ENCODE assay signal across 27 cellular contexts in genomic region chr1:245520611-245521010, GRCh38.
"Had no signal": no experiment of that assay in that cellular context is flagged by ENCODE, and none has a peak within 500 bp of the region (broad histone marks: within the 10 kb centered on the region; RNA-seq: fewer than 3 reads in every experiment).

No MANE protein-coding gene starts in this region.

- H3K27me3 ChIP-seq: adrenal gland, body of pancreas, breast epithelium, SJCRH30 had no signal

- H3K27ac Mint-ChIP-seq: activated CD4-positive, alpha-beta T cell treated with anti-CD3 and anti-CD28 coated beads, Interleukin-2, amount 10 ng/mL, durations not matched to agents 24 days and 14 days; activated CD8-positive, alpha-beta T cell treated with anti-CD3 and anti-CD28 coated beads for 36 hours; activated naive CD4-positive, alpha-beta T cell treated with anti-CD3 and anti-CD28 coated beads for 36 hours; activated naive CD4-positive, alpha-beta T cell treated with anti-CD3 and anti-CD28 coated beads, Interleukin-2, amount 50 U/mL, for 72 hours; activated T-helper 2 cell treated with anti-CD3 and anti-CD28 coated beads, Interferon-gamma antibody, Interleukin-2, Interleukin-4, amounts not matched to agents 10 μg/mL and 5 μg/mL and 100 μg/mL, durations not matched to agents 14 hours and 24 hours and 36 hours; T-helper 1 cell treated with Interleukin-12 subunit alpha and Interleukin-12 subunit beta and Interleukin-4 antibody, amounts not matched to agents 30 μg/mL and 1 μg/mL, for 36 hours; T-helper 2 cell treated with Interferon-gamma antibody and Interleukin-4, amounts not matched to agents 5 μg/mL and 100 μg/mL, for 36 hours had no signal

- H3K4me1 Mint-ChIP-seq: activated CD4-positive, alpha-beta T cell treated with anti-CD3 and anti-CD28 coated beads, Interleukin-2, amount 10 ng/mL, durations not matched to agents 24 days and 14 days had no signal

- H3K36me3 ChIP-seq: adrenal gland, breast epithelium, SJCRH30 had no signal

- H3K9me3 Mint-ChIP-seq: activated CD4-positive, alpha-beta T cell treated with anti-CD3 and anti-CD28 coated beads, Interleukin-2, amount 10 ng/mL, durations not matched to agents 24 days and 14 days; activated naive CD4-positive, alpha-beta T cell treated with anti-CD3 and anti-CD28 coated beads for 36 hours; activated naive CD4-positive, alpha-beta T cell treated with anti-CD3 and anti-CD28 coated beads, Interleukin-2, amount 50 U/mL, for 72 hours; activated T-helper 2 cell treated with anti-CD3 and anti-CD28 coated beads, Interferon-gamma antibody, Interleukin-2, Interleukin-4, amounts not matched to agents 10 μg/mL and 5 μg/mL and 100 μg/mL, durations not matched to agents 14 hours and 24 hours and 36 hours; T-helper 1 cell treated with Interleukin-12 subunit alpha and Interleukin-12 subunit beta and Interleukin-4 antibody, amounts not matched to agents 30 μg/mL and 1 μg/mL, for 36 hours; T-helper 2 cell treated with Interferon-gamma antibody and Interleukin-4, amounts not matched to agents 5 μg/mL and 100 μg/mL, for 36 hours had no signal

- DNase-seq: activated CD4-positive, alpha-beta T cell treated with anti-CD3 and anti-CD28 coated beads, Interleukin-2, amount 10 ng/mL, durations not matched to agents 24 days and 14 days; activated CD4-positive, alpha-beta T cell treated with anti-CD3 and anti-CD28 coated beads, Interleukin-2, amount 50 U/mL, for 4 hours; activated CD8-positive, alpha-beta T cell treated with anti-CD3 and anti-CD28 coated beads for 36 hours; activated gamma-delta T cell treated with Interleukin-2 at 50 U/mL for 16 hours; activated naive CD4-positive, alpha-beta T cell treated with anti-CD3 and anti-CD28 coated beads for 36 hours; activated T-cell treated with anti-CD3 and anti-CD28 coated beads, Interleukin-2, amount 50 U/mL, for 1 hour; adrenal gland; body of pancreas; MM.1S; MV-4-11; NCI-H1092; NCI-H1436 treated with DMSO at 0.1 percent for 48 hours; NCI-H1694 treated with DMSO at 0.1 percent for 48 hours; NCI-H2029; NCI-H510A; NCI-H526; NCI-H748 treated with DMSO at 0.1 percent for 48 hours; NK-92 treated with Interleukin-12 subunit alpha and Interleukin-12 subunit beta, amount 100 ng/mL, for 24 hours; OCI-M1; SHP77; SJCRH30 had no signal

- H3K4me3 ChIP-seq: adrenal gland, body of pancreas, breast epithelium, SJCRH30, SK-N-MC had no signal

- H3K4me3 Mint-ChIP-seq: activated CD4-positive, alpha-beta T cell treated with anti-CD3 and anti-CD28 coated beads, Interleukin-2, amount 10 ng/mL, durations not matched to agents 24 days and 14 days; activated CD8-positive, alpha-beta T cell treated with anti-CD3 and anti-CD28 coated beads for 36 hours; activated naive CD4-positive, alpha-beta T cell treated with anti-CD3 and anti-CD28 coated beads for 36 hours; T-helper 1 cell treated with Interleukin-12 subunit alpha and Interleukin-12 subunit beta and Interleukin-4 antibody, amounts not matched to agents 30 μg/mL and 1 μg/mL, for 36 hours; T-helper 2 cell treated with Interferon-gamma antibody and Interleukin-4, amounts not matched to agents 5 μg/mL and 100 μg/mL, for 36 hours had no signal

- H3K36me3 Mint-ChIP-seq: activated naive CD4-positive, alpha-beta T cell treated with anti-CD3 and anti-CD28 coated beads, Interleukin-2, amount 50 U/mL, for 72 hours had no signal
